Comparison of ENCODE assay signal across 12 cellular contexts in the genomic region with DNA sequence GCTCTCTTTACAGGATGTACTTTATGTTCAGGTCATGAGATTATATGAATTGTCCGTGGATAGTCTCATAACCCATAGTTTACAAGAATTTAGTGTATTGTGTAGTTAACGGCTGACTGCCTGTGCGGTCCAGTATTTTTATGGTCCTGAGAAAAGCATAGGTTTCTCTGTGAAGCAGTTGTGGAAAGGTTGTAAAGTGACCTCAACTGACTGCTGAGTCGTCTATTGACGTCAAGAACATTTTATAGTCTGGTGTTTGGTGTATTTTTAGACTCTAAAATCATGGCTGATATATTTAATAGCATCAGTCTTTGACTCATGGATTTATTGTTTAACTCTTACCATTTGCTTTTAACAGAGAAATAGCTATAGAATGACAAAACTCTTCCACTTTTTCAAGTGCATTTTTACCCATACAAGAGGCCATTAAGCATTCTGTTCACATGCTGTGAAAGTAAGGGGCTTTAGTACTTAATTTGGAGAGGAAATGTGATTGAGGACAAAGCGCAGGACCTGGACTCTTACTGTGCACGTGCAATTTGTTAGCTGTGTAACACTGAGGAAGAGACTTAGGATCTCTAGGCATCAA.
A peak's percentile ranks its signal among the peaks of the same experiment; 100 is the strongest.
DNase-seq lines count a peak whose midpoint lies in the region; ATAC-seq and TF ChIP-seq lines count a peak whose summit lies in the region.
"Had no signal": no experiment of that assay in that cellular context is flagged by ENCODE, and none has a peak within 500 bp of the region (broad histone marks: within the 10 kb centered on the region; RNA-seq: fewer than 3 reads in every experiment).

No MANE protein-coding gene starts in this region.

- H2BK5ac ChIP-seq in mesenchymal stem cell (ENCODE audit: low read depth, low read length, poor library complexity, severe bottlenecking): peak overlapping the region; percentile 94

- 14% methylated on average over 5 of the region's 7 CpGs for WGBS in mesenchymal stem cell
- WGBS in right lobe of liver (ENCODE audit: insufficient coverage, low coverage, low lambda C conversion rate, missing lambda C conversion rate): 77% methylated on average over 7 of the region's 7 CpGs

- no peaks in the 10 kb centered on the region for H3K9me3 ChIP-seq in mesenchymal stem cell (ENCODE audit: control insufficient read depth, low read length)
- no peaks in the 10 kb centered on the region for H3K9me3 ChIP-seq in right lobe of liver

- no peak overlapping the region for H3K4me2 ChIP-seq in mesenchymal stem cell (ENCODE audit: low read length, poor library complexity, severe bottlenecking)

- in situ Hi-C loops in astrocyte of the spinal cord (cut with HindIII; ENCODE audit: low sequenced_read_pairs): no loop called here

- H4K8ac ChIP-seq in mesenchymal stem cell (ENCODE audit: low read length): no peak overlapping the region

- ATAC-seq in right lobe of liver (no peak), GM19395 (IDR thresholded peaks at IDR 0.05; ENCODE audit: unreplicated experiment) (no peak)
- no peak for ATAC-seq in stimulated activated naive CD8-positive, alpha-beta T cell treated with anti-CD3 and anti-CD28 coated beads, Interleukin-15, amount 100 ng/mL, for 72 hours

- H2AK5ac ChIP-seq in mesenchymal stem cell (ENCODE audit: low read length, severe bottlenecking): peak overlapping the region; percentile 86

- no peak overlapping the region for H3K27ac Mint-ChIP-seq in stimulated activated naive CD8-positive, alpha-beta T cell treated with anti-CD3 and anti-CD28 coated beads, Interleukin-15, amount 100 ng/mL, for 72 hours
- H3K27ac Mint-ChIP-seq: H9 had no signal

- no peak for TF ChIP-seq POLR2A in right lobe of liver (IDR thresholded peaks at IDR 0.05)

- peaks cover 50% of the 10 kb centered on the region for H3K4me1 Mint-ChIP-seq in stimulated activated naive CD8-positive, alpha-beta T cell treated with anti-CD3 and anti-CD28 coated beads, Interleukin-15, amount 100 ng/mL, for 72 hours

- H3K4ac ChIP-seq in mesenchymal stem cell (ENCODE audit: low read depth in 1 of 2, low read length in 2 of 2): no peak overlapping the region

- intact Hi-C loops in right lobe of liver (cut with DNase I): no loop called here

- POLR2A ChIA-PET in AG04449 (lab: Yijun Ruan, JAX): interaction anchor here (1.2 to 1.9 kb wide), 2 partner anchors 92 to 240 kb away, joined by 3 to 7 read pairs; partner anchors contain the start of gene NFKBIZ

- no peaks in the 10 kb centered on the region for H3K36me3 ChIP-seq in mesenchymal stem cell (ENCODE audit: control insufficient read depth in 1 of 2, insufficient read depth in 2 of 2, low read depth in 1 of 2, low read length in 2 of 2)
- no peaks in the 10 kb centered on the region for H3K36me3 ChIP-seq in right lobe of liver

- peaks cover 0 to 5% of the 10 kb centered on the region in 2 donors for H3K9me3 Mint-ChIP-seq in stimulated activated naive CD8-positive, alpha-beta T cell treated with anti-CD3 and anti-CD28 coated beads, Interleukin-15, amount 100 ng/mL, for 72 hours
- H3K9me3 Mint-ChIP-seq: H9 had no signal

- CTCF ChIA-PET in AG04449 (lab: Yijun Ruan, JAX): interaction anchor here (1.0 to 2.0 kb wide), 4 partner anchors 10 to 276 kb away, joined by 3 to 6 read pairs (median 4); no protein-coding TSS in a partner anchor

- H3K4me3 ChIP-seq in AG04449 (ENCODE audit: low read depth, low read length): no peak overlapping the region
- no peak overlapping the region for H3K4me3 ChIP-seq in astrocyte of the spinal cord (ENCODE audit: low read depth, low read length)
- no peak overlapping the region for H3K4me3 ChIP-seq in mesenchymal stem cell (ENCODE audit: insufficient read depth in 1 of 2, low read depth in 1 of 2, low read length in 2 of 2)
- no peak overlapping the region for H3K4me3 ChIP-seq in right lobe of liver

- no peak overlapping the region for H3K14ac ChIP-seq in mesenchymal stem cell (ENCODE audit: low read length in 2 of 2)

- no peak overlapping the region for H3K4me3 Mint-ChIP-seq in stimulated activated naive CD8-positive, alpha-beta T cell treated with anti-CD3 and anti-CD28 coated beads, Interleukin-15, amount 100 ng/mL, for 72 hours
- H3K4me3 Mint-ChIP-seq: H9 had no signal

- H3K79me1 ChIP-seq in mesenchymal stem cell (replicated peaks; ENCODE audit: low read length, poor library complexity, severe bottlenecking): peaks cover 1% of the 10 kb centered on the region

- no peak overlapping the region for H2BK12ac ChIP-seq in mesenchymal stem cell (ENCODE audit: low read length in 2 of 2)

- TF ChIP-seq CTCF in AG04449 (IDR thresholded peaks at IDR 0.05; ENCODE audit: insufficient read depth, low read length, missing control alignments) (no peak), astrocyte of the spinal cord (IDR thresholded peaks at IDR 0.05; ENCODE audit: low read depth, low read length) (no peak), right lobe of liver (IDR thresholded peaks at IDR 0.05) (no peak)

- no peak overlapping the region for H2BK120ac ChIP-seq in mesenchymal stem cell (ENCODE audit: low read depth, low read length)

- H3K4me1 ChIP-seq in mesenchymal stem cell (ENCODE audit: control insufficient read depth, insufficient read depth, low read depth, low read length) (peaks cover 5% of the 10 kb centered on the region), right lobe of liver (no peaks in the 10 kb centered on the region)

- no peak overlapping the region for H2BK15ac ChIP-seq in mesenchymal stem cell (ENCODE audit: low read depth, poor library complexity, severe bottlenecking)

- H3K23ac ChIP-seq in mesenchymal stem cell (ENCODE audit: low read length in 2 of 2): no peak overlapping the region

- no peak overlapping the region for H2AFZ ChIP-seq in mesenchymal stem cell (ENCODE audit: low read depth, low read length)

- DNase-seq in AG04449 (ENCODE audit: low read depth, low spot score) (peak; percentile 95), HT1080 (ENCODE audit: low read depth) (peak; percentile 48), astrocyte of the spinal cord (ENCODE audit: low read depth, low spot score) (peak; percentile 95), mesenchymal stem cell (peak; percentile 96), right lobe of liver (no peak), SK-N-DZ (ENCODE audit: low spot score) (no peak)
- DNase-seq in stimulated activated naive CD8-positive, alpha-beta T cell treated with anti-CD3 and anti-CD28 coated beads, Interleukin-15, amount 100 ng/mL, for 72 hours: no peak
- DNase-seq: activated CD8-positive, alpha-beta memory T cell treated with anti-CD3 and anti-CD28 coated beads for 24 hours; cerebellar nuclear complex; H9; NCI-H1930 had no signal

- no peaks in the 10 kb centered on the region for H3K27me3 ChIP-seq in mesenchymal stem cell (ENCODE audit: control insufficient read depth in 1 of 2, insufficient read depth in 1 of 2, low read length in 2 of 2)
- no peaks in the 10 kb centered on the region for H3K27me3 ChIP-seq in right lobe of liver

- H3K27me3 Mint-ChIP-seq in stimulated activated naive CD8-positive, alpha-beta T cell treated with anti-CD3 and anti-CD28 coated beads, Interleukin-15, amount 100 ng/mL, for 72 hours: no peaks in the 10 kb centered on the region

- H3K18ac ChIP-seq in mesenchymal stem cell (ENCODE audit: low read depth in 1 of 2, low read length in 2 of 2): no peak overlapping the region

- H4K91ac ChIP-seq in mesenchymal stem cell (ENCODE audit: low read length): no peak overlapping the region

- no peak overlapping the region for H3K9ac ChIP-seq in mesenchymal stem cell (ENCODE audit: low read length)

- H3K27ac ChIP-seq in mesenchymal stem cell (ENCODE audit: low read length, poor library complexity, severe bottlenecking): peak overlapping the region; percentile 100
- no peak overlapping the region for H3K27ac ChIP-seq in right lobe of liver

Comparison
In these comparisons a context has a peak if more than half of its experiments do, and no peak if none do; other contexts are left out.
1. DNase-seq: peak in AG04449 (single experiment), HT1080 (single experiment), astrocyte of the spinal cord (single experiment) and mesenchymal stem cell (single experiment); none in right lobe of liver (0 of 3), SK-N-DZ (single experiment) and stimulated activated naive CD8-positive, alpha-beta T cell treated with anti-CD3 and anti-CD28 coated beads, Interleukin-15, amount 100 ng/mL, for 72 hours (0 of 2).